ENCODE assay signal across 1 cellular context in genomic region chr1:35925741-35926140, GRCh38.
TF ChIP-seq lines count a peak whose summit lies in the region.

No MANE protein-coding gene starts in this region.

TF ChIP-seq in WTC11, 78 proteins besides CTCF, POLR2A, EP300 and RAD21 (continued from another document):
- TF ChIP-seq, protein P1, sequence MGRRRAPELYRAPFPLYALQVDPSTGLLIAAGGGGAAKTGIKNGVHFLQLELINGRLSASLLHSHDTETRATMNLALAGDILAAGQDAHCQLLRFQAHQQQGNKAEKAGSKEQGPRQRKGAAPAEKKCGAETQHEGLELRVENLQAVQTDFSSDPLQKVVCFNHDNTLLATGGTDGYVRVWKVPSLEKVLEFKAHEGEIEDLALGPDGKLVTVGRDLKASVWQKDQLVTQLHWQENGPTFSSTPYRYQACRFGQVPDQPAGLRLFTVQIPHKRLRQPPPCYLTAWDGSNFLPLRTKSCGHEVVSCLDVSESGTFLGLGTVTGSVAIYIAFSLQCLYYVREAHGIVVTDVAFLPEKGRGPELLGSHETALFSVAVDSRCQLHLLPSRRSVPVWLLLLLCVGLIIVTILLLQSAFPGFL (CRISPR knock-in tag; IDR thresholded peaks at IDR 0.05; ENCODE audit: borderline replicate concordance) = no peak
- no peak for TF ChIP-seq ZNF512 (CRISPR knock-in tag; IDR thresholded peaks at IDR 0.05; ENCODE audit: borderline replicate concordance)
- TF ChIP-seq, protein P2, sequence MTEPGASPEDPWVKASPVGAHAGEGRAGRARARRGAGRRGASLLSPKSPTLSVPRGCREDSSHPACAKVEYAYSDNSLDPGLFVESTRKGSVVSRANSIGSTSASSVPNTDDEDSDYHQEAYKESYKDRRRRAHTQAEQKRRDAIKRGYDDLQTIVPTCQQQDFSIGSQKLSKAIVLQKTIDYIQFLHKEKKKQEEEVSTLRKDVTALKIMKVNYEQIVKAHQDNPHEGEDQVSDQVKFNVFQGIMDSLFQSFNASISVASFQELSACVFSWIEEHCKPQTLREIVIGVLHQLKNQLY (CRISPR knock-in tag; IDR thresholded peaks at IDR 0.05) = no peak
- TF ChIP-seq ZBTB21 (CRISPR knock-in tag; IDR thresholded peaks at IDR 0.05; ENCODE audit: borderline replicate concordance) = no peak
